In the genomic region with DNA sequence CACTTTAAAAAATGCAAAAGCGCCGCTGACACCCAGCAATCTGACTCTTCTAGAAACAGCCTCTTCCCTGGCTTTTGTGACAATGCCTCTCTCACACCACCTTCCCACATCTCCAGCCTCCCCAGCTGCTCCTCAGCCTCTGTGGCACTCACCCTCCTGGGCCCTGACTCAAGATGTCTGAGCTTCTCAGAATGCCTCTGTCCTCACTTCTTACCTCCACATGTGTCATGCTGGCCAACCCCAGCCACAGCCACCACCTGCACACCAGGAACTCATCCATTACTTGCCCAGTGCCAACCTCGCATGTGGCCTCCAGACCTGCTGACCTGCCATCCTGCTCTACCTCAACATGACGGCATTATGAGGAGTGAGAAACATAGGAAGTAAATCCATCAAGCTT, we compare ENCODE assay signal across 25 cellular contexts.
"Had no signal": no experiment of that assay in that cellular context is flagged by ENCODE, and none has a peak within 500 bp of the region (broad histone marks: within the 10 kb centered on the region; RNA-seq: fewer than 3 reads in every experiment).

No MANE protein-coding gene starts in this region.

- H3K36me3 Mint-ChIP-seq: naive thymus-derived CD4-positive, alpha-beta T cell; natural killer cell; stimulated activated effector memory CD8-positive, alpha-beta T cell treated with anti-CD3 and anti-CD28 coated beads, Interleukin-12 subunit alpha, Interleukin-12 subunit beta, amount 100 ng/mL, for 72 hours; stimulated activated naive B cell treated with anti-CD40 and anti-IgM and Interleukin-4, amounts not matched to agents 10 μg/mL and 1 μg/mL and 100 μg/mL, for 72 hours had no signal

- H3K4me1 ChIP-seq: pancreas, psoas muscle, right lobe of liver, sigmoid colon, thyroid gland, tibial nerve, upper lobe of left lung, vagina had no signal

- H3K4me3 ChIP-seq: pancreas, psoas muscle, right lobe of liver, sigmoid colon, stomach, thoracic aorta, thyroid gland, tibial nerve, upper lobe of left lung, vagina had no signal

- H3K27ac Mint-ChIP-seq: naive thymus-derived CD4-positive, alpha-beta T cell; natural killer cell; nephron; progenitor cell of endocrine pancreas; stimulated activated effector memory CD8-positive, alpha-beta T cell treated with anti-CD3 and anti-CD28 coated beads, Interleukin-12 subunit alpha, Interleukin-12 subunit beta, amount 100 ng/mL, for 72 hours; stimulated activated naive B cell treated with anti-CD40 and anti-IgM and Interleukin-4, amounts not matched to agents 10 μg/mL and 1 μg/mL and 100 μg/mL, for 72 hours; stimulated activated naive CD8-positive, alpha-beta T cell treated with anti-CD3 and anti-CD28 coated beads, Interleukin-15, Interleukin-2, amounts not matched to agents 100 ng/mL and 50 ng/mL, for 24 hours had no signal

- H3K27me3 ChIP-seq: pancreas, right lobe of liver, sigmoid colon, stomach, thyroid gland, tibial nerve, upper lobe of left lung, vagina had no signal

- DNase-seq: naive thymus-derived CD4-positive, alpha-beta T cell; natural killer cell; occipital lobe; pancreas; psoas muscle; right lobe of liver; sigmoid colon; small intestine; stimulated activated CD4-positive, alpha-beta T cell treated with anti-CD3 and anti-CD28 coated beads, Interleukin-15, amount 100 ng/mL, for 24 hours; stimulated activated CD4-positive, alpha-beta T cell treated with anti-CD3 and anti-CD28 coated beads, Interleukin-2, amount 100 ng/mL, for 24 hours; stimulated activated CD4-positive, alpha-beta T cell treated with anti-CD3 and anti-CD28 coated beads, Interleukin-2, amount 100 ng/mL, for 48 hours; stimulated activated CD4-positive, alpha-beta T cell treated with anti-CD3 and anti-CD28 coated beads, Interleukin-4, amount 100 ng/mL, for 24 hours; stimulated activated naive B cell treated with anti-CD40 and anti-IgM and Interleukin-4, amounts not matched to agents 10 μg/mL and 1 μg/mL and 100 μg/mL, for 72 hours; stimulated activated naive CD4-positive, alpha-beta T cell treated with Interleukin-2 at 50 U/mL for 16 hours; stomach; thyroid gland; upper lobe of left lung had no signal

- H3K27ac ChIP-seq: pancreas, psoas muscle, right lobe of liver, sigmoid colon, stomach, thoracic aorta, thyroid gland, tibial nerve, upper lobe of left lung, vagina had no signal

- ATAC-seq: naive thymus-derived CD4-positive, alpha-beta T cell; natural killer cell; pancreas; psoas muscle; right lobe of liver; stimulated activated effector memory CD8-positive, alpha-beta T cell treated with anti-CD3 and anti-CD28 coated beads, Interleukin-12 subunit alpha, Interleukin-12 subunit beta, amount 100 ng/mL, for 72 hours; stimulated activated naive B cell treated with anti-CD40 and anti-IgM and Interleukin-4, amounts not matched to agents 10 μg/mL and 1 μg/mL and 100 μg/mL, for 72 hours had no signal

- H3K4me3 Mint-ChIP-seq: naive thymus-derived CD4-positive, alpha-beta T cell; natural killer cell; nephron; stimulated activated effector memory CD8-positive, alpha-beta T cell treated with anti-CD3 and anti-CD28 coated beads, Interleukin-12 subunit alpha, Interleukin-12 subunit beta, amount 100 ng/mL, for 72 hours; stimulated activated naive B cell treated with anti-CD40 and anti-IgM and Interleukin-4, amounts not matched to agents 10 μg/mL and 1 μg/mL and 100 μg/mL, for 72 hours; stimulated activated naive CD8-positive, alpha-beta T cell treated with anti-CD3 and anti-CD28 coated beads, Interleukin-15, Interleukin-2, amounts not matched to agents 100 ng/mL and 50 ng/mL, for 24 hours had no signal

- H3K9me3 ChIP-seq: pancreas, psoas muscle, right lobe of liver, sigmoid colon, stomach, thoracic aorta, thyroid gland, tibial nerve, upper lobe of left lung, vagina had no signal

- H3K4me1 Mint-ChIP-seq: naive thymus-derived CD4-positive, alpha-beta T cell; natural killer cell; stimulated activated effector memory CD8-positive, alpha-beta T cell treated with anti-CD3 and anti-CD28 coated beads, Interleukin-12 subunit alpha, Interleukin-12 subunit beta, amount 100 ng/mL, for 72 hours; stimulated activated naive B cell treated with anti-CD40 and anti-IgM and Interleukin-4, amounts not matched to agents 10 μg/mL and 1 μg/mL and 100 μg/mL, for 72 hours had no signal

- H3K9me3 Mint-ChIP-seq: naive thymus-derived CD4-positive, alpha-beta T cell; natural killer cell; nephron; stimulated activated effector memory CD8-positive, alpha-beta T cell treated with anti-CD3 and anti-CD28 coated beads, Interleukin-12 subunit alpha, Interleukin-12 subunit beta, amount 100 ng/mL, for 72 hours; stimulated activated naive B cell treated with anti-CD40 and anti-IgM and Interleukin-4, amounts not matched to agents 10 μg/mL and 1 μg/mL and 100 μg/mL, for 72 hours; stimulated activated naive CD8-positive, alpha-beta T cell treated with anti-CD3 and anti-CD28 coated beads, Interleukin-15, Interleukin-2, amounts not matched to agents 100 ng/mL and 50 ng/mL, for 24 hours had no signal

- H3K36me3 ChIP-seq: pancreas, right lobe of liver, sigmoid colon, stomach, thoracic aorta, thyroid gland, tibial nerve, upper lobe of left lung, vagina had no signal

- H3K27me3 Mint-ChIP-seq: progenitor cell of endocrine pancreas; stimulated activated naive CD8-positive, alpha-beta T cell treated with anti-CD3 and anti-CD28 coated beads, Interleukin-15, Interleukin-2, amounts not matched to agents 100 ng/mL and 50 ng/mL, for 24 hours had no signal

- FAIRE-seq: pancreas, small intestine, urothelium cell line had no signal
